8 cellular contexts compared by ENCODE assay signal in genomic region chr3:70064194-70064787, GRCh38.
A peak's percentile ranks its signal among the peaks of the same experiment; 100 is the strongest.
DNase-seq lines count a peak whose midpoint lies in the region; ATAC-seq, FAIRE-seq and TF ChIP-seq lines count a peak whose summit lies in the region.

No MANE protein-coding gene starts in this region.

- no peaks in the 10 kb centered on the region for H4K20me1 ChIP-seq in Loucy (ENCODE audit: insufficient read depth, low read length, poor library complexity, severe bottlenecking)

- no peak overlapping the region for H3K4me2 ChIP-seq in Loucy (ENCODE audit: low read depth, low read length, poor library complexity, severe bottlenecking)

- H3K4me3 ChIP-seq in GM12865 (ENCODE audit: low read depth, low read length) (no peak overlapping the region), Loucy (ENCODE audit: low read length, poor library complexity, severe bottlenecking) (no peak overlapping the region), kidney (ENCODE audit: low read length in 2 of 2) (no peak overlapping the region), upper lobe of right lung (no peak overlapping the region)

- H3K27me3 ChIP-seq in Loucy (ENCODE audit: insufficient read depth, low read length, poor library complexity, severe bottlenecking), result no peaks in the 10 kb centered on the region
- H3K27me3 ChIP-seq in upper lobe of right lung, result peaks cover 11% of the 10 kb centered on the region

- peak; percentile 69 for FAIRE-seq in kidney (lab: Jason Lieb, UNC)

- TF ChIP-seq CTCF in GM12865 (IDR thresholded peaks at IDR 0.05; ENCODE audit: insufficient read depth, low read depth, low read length, missing control alignments), result peak; percentile 54
- TF ChIP-seq CTCF in Loucy (conservative IDR thresholded peaks at IDR 0.05; ENCODE audit: low read length), result peak; percentile 78
- TF ChIP-seq CTCF in kidney (IDR thresholded peaks at IDR 0.05; ENCODE audit: borderline replicate concordance, extremely low read depth, insufficient read depth), result peak; percentile 54
- TF ChIP-seq CTCF in upper lobe of right lung (IDR thresholded peaks at IDR 0.05), result peak; percentile 73

- no peaks in the 10 kb centered on the region for H3K9me2 ChIP-seq in Loucy (replicated peaks; ENCODE audit: low read depth, low read length)

- peak; percentile 61 for ATAC-seq in upper lobe of right lung
- no peak for ATAC-seq in stimulated activated naive B cell treated with anti-CD40 and anti-IgM and Interleukin-4, amounts not matched to agents 10 μg/mL and 1 μg/mL and 100 μg/mL, for 72 hours (replicated peaks)

- H3K27ac ChIP-seq in kidney (ENCODE audit: low read depth in 2 of 2, low read length in 2 of 2), result no peak overlapping the region
- H3K27ac ChIP-seq in upper lobe of right lung, result no peak overlapping the region

- H3K36me3 ChIP-seq in Loucy (ENCODE audit: insufficient read depth, low read length) (no peaks in the 10 kb centered on the region), kidney (ENCODE audit: control insufficient read depth in 1 of 2, insufficient read depth in 2 of 2, low read length in 2 of 2) (no peaks in the 10 kb centered on the region), upper lobe of right lung (no peaks in the 10 kb centered on the region)

- DNase-seq in AG08395 (ENCODE audit: low spot score) (peak; percentile 27), GM12865 (ENCODE audit: low read depth) (peak; percentile 37), amniotic stem cell (lab: John Stamatoyannopoulos, UW) (peak; percentile 23), kidney (no peak), upper lobe of right lung (no peak)
- no peak for DNase-seq in activated naive CD4-positive, alpha-beta T cell treated with anti-CD3 and anti-CD28 coated beads, Interleukin-2, amount 10 ng/mL, durations not matched to agents 7 days and 5 days
- no peak for DNase-seq in stimulated activated naive B cell treated with anti-CD40 and anti-IgM and Interleukin-4, amounts not matched to agents 10 μg/mL and 1 μg/mL and 100 μg/mL, for 72 hours

- H3K9me3 ChIP-seq in Loucy (ENCODE audit: insufficient read depth, low read depth, low read length) (no peaks in the 10 kb centered on the region), kidney (ENCODE audit: control insufficient read depth in 1 of 2, low read length in 2 of 2) (no peaks in the 10 kb centered on the region), upper lobe of right lung (no peaks in the 10 kb centered on the region)

- CTCF ChIA-PET in activated naive CD4-positive, alpha-beta T cell treated with anti-CD3 and anti-CD28 coated beads, Interleukin-2, amount 10 ng/mL, durations not matched to agents 7 days and 5 days (lab: Charles Lee), result interaction anchor here (0.7 to 1.7 kb wide), 6 partner anchors 11 to 294 kb away, joined by 3 to 6 read pairs (median 3); no protein-coding TSS in a partner anchor

- H3K9ac ChIP-seq in Loucy (ENCODE audit: low read depth, low read length, poor library complexity, severe bottlenecking), result no peak overlapping the region
- H3K9ac ChIP-seq in kidney (ENCODE audit: low read length in 2 of 2), result no peak overlapping the region

- H3K36me3 Mint-ChIP-seq in activated naive CD4-positive, alpha-beta T cell treated with anti-CD3 and anti-CD28 coated beads, Interleukin-2, amount 10 ng/mL, durations not matched to agents 7 days and 5 days, result no peaks in the 10 kb centered on the region
- H3K36me3 Mint-ChIP-seq in stimulated activated naive B cell treated with anti-CD40 and anti-IgM and Interleukin-4, amounts not matched to agents 10 μg/mL and 1 μg/mL and 100 μg/mL, for 72 hours, result no peaks in the 10 kb centered on the region

- H3K27ac Mint-ChIP-seq in activated naive CD4-positive, alpha-beta T cell treated with anti-CD3 and anti-CD28 coated beads, Interleukin-2, amount 10 ng/mL, durations not matched to agents 7 days and 5 days, result no peak overlapping the region
- no peak overlapping the region for H3K27ac Mint-ChIP-seq in stimulated activated naive B cell treated with anti-CD40 and anti-IgM and Interleukin-4, amounts not matched to agents 10 μg/mL and 1 μg/mL and 100 μg/mL, for 72 hours

- H3K4me1 Mint-ChIP-seq in activated naive CD4-positive, alpha-beta T cell treated with anti-CD3 and anti-CD28 coated beads, Interleukin-2, amount 10 ng/mL, durations not matched to agents 7 days and 5 days, result no peaks in the 10 kb centered on the region
- no peaks in the 10 kb centered on the region for H3K4me1 Mint-ChIP-seq in stimulated activated naive B cell treated with anti-CD40 and anti-IgM and Interleukin-4, amounts not matched to agents 10 μg/mL and 1 μg/mL and 100 μg/mL, for 72 hours

- H2AFZ ChIP-seq in Loucy (ENCODE audit: low read length), result no peak overlapping the region

- no peaks in the 10 kb centered on the region for H3K27me3 Mint-ChIP-seq in activated naive CD4-positive, alpha-beta T cell treated with anti-CD3 and anti-CD28 coated beads, Interleukin-2, amount 10 ng/mL, durations not matched to agents 7 days and 5 days
- peaks cover 0 to 4% of the 10 kb centered on the region in 2 donors for H3K27me3 Mint-ChIP-seq in stimulated activated naive B cell treated with anti-CD40 and anti-IgM and Interleukin-4, amounts not matched to agents 10 μg/mL and 1 μg/mL and 100 μg/mL, for 72 hours

- H3F3A ChIP-seq in Loucy (ENCODE audit: low read depth), result no peaks in the 10 kb centered on the region

- no peaks in the 10 kb centered on the region for H3K9me3 Mint-ChIP-seq in activated naive CD4-positive, alpha-beta T cell treated with anti-CD3 and anti-CD28 coated beads, Interleukin-2, amount 10 ng/mL, durations not matched to agents 7 days and 5 days
- no peaks in the 10 kb centered on the region for H3K9me3 Mint-ChIP-seq in stimulated activated naive B cell treated with anti-CD40 and anti-IgM and Interleukin-4, amounts not matched to agents 10 μg/mL and 1 μg/mL and 100 μg/mL, for 72 hours

- H3K4me1 ChIP-seq in Loucy (ENCODE audit: insufficient read depth, low read length, poor library complexity, severe bottlenecking) (no peaks in the 10 kb centered on the region), kidney (ENCODE audit: control insufficient read depth in 1 of 2, insufficient read depth in 1 of 2, low read depth in 1 of 2, low read length in 2 of 2) (no peaks in the 10 kb centered on the region), upper lobe of right lung (no peaks in the 10 kb centered on the region)

- intact Hi-C loops in kidney (cut with DNase I), result no loop called here
- intact Hi-C loops in upper lobe of right lung (cut with DNase I), result no loop called here

- no peaks in the 10 kb centered on the region for H3K79me2 ChIP-seq in Loucy (ENCODE audit: insufficient read depth, low read length)

- H3K4me3 Mint-ChIP-seq in activated naive CD4-positive, alpha-beta T cell treated with anti-CD3 and anti-CD28 coated beads, Interleukin-2, amount 10 ng/mL, durations not matched to agents 7 days and 5 days, result no peak overlapping the region
- no peak overlapping the region for H3K4me3 Mint-ChIP-seq in stimulated activated naive B cell treated with anti-CD40 and anti-IgM and Interleukin-4, amounts not matched to agents 10 μg/mL and 1 μg/mL and 100 μg/mL, for 72 hours

Comparison
In these comparisons a context has a peak if more than half of its experiments do, and no peak if none do; other contexts are left out.
1. DNase-seq: peak in AG08395 (single experiment), GM12865 (single experiment) and amniotic stem cell (single experiment); none in kidney (single experiment), upper lobe of right lung (single experiment), activated naive CD4-positive, alpha-beta T cell treated with anti-CD3 and anti-CD28 coated beads, Interleukin-2, amount 10 ng/mL, durations not matched to agents 7 days and 5 days (single experiment) and stimulated activated naive B cell treated with anti-CD40 and anti-IgM and Interleukin-4, amounts not matched to agents 10 μg/mL and 1 μg/mL and 100 μg/mL, for 72 hours (single experiment).
2. Peak in every context shown above with its lines, with median percentiles within 50 percentile points of each other: CTCF ChIP-seq.